34 cellular contexts compared by ENCODE assay signal in genomic region chr5:135094339-135095051, GRCh38.
DNase-seq lines count a peak whose midpoint lies in the region; ATAC-seq, FAIRE-seq and TF ChIP-seq lines count a peak whose summit lies in the region.
"Had no signal": no experiment of that assay in that cellular context is flagged by ENCODE, and none has a peak within 500 bp of the region (broad histone marks: within the 10 kb centered on the region; RNA-seq: fewer than 3 reads in every experiment).

No MANE protein-coding gene starts in this region.

- no peaks in the 10 kb centered on the region for H3K36me3 ChIP-seq in spleen
- H3K36me3 ChIP-seq: ascending aorta, left lung, neural progenitor cell, tibial artery had no signal

- no peak for TF ChIP-seq CTCF in spleen (IDR thresholded peaks at IDR 0.05 in 8 of 11, conservative IDR thresholded peaks at IDR 0.05 in 3 of 11)
- TF ChIP-seq CTCF in D721Med (IDR thresholded peaks at IDR 0.05; ENCODE audit: insufficient read depth, missing control alignments): no peak

- intact Hi-C loops in spleen (cut with DNase I; ENCODE audit: low total_unique reads): no loop called here

- FAIRE-seq in D721Med (lab: Jason Lieb, UNC): no peak
- FAIRE-seq: islet of Langerhans had no signal

- peak; percentile 8 for DNase-seq in ELR (ENCODE audit: low read depth)
- DNase-seq in spleen: peak; percentile 47
- DNase-seq in mucosa of gallbladder (ENCODE audit: low spot score): no peak
- no peak for DNase-seq in D721Med (ENCODE audit: insufficient read length, low spot score)
- DNase-seq: activated CD4-positive, alpha-beta T cell treated with anti-CD3 and anti-CD28 coated beads, Interleukin-2, amount 10 ng/mL, durations not matched to agents 24 days and 14 days; activated CD8-positive, alpha-beta memory T cell treated with anti-CD3 and anti-CD28 coated beads for 24 hours; activated effector memory CD4-positive, alpha-beta T cell treated with Interleukin-2 at 50 U/mL for 16 hours; activated naive CD8-positive, alpha-beta T cell treated with anti-CD3 and anti-CD28 coated beads, Interleukin-2, amount 10 ng/mL, durations not matched to agents 7 days and 5 days; activated T-cell treated with anti-CD3 and anti-CD28 coated beads, Interleukin-2, amount 50 U/mL, for 1 hour; caudate nucleus; DMS79; effector CD8-positive, alpha-beta T cell; left lung; mesenchymal stem cell; NCI-H1105; NCI-H2081 treated with DMSO at 0.1 percent for 48 hours; NCI-H345; NCI-H774; right cardiac atrium; SIG-M5; stimulated activated CD4-positive, alpha-beta T cell treated with anti-CD3 and anti-CD28 coated beads, Interleukin-4, amount 100 ng/mL, for 24 hours had no signal

- TF ChIP-seq POLR2A in spleen (IDR thresholded peaks at IDR 0.05): no peak

- peaks cover 0 to 18% (median 0%) of the 10 kb centered on the region in 7 donors for H3K27me3 ChIP-seq in spleen (replicated peaks in 1 of 7)
- H3K27me3 ChIP-seq: ascending aorta, tibial artery had no signal

- TF ChIP-seq EP300 in Ishikawa (IDR thresholded peaks at IDR 0.05; ENCODE audit: borderline replicate concordance): no peak

- no peaks in the 10 kb centered on the region for H3K9me3 ChIP-seq in spleen
- H3K9me3 ChIP-seq: ascending aorta, left lung, tibial artery had no signal

- H3K4me3 ChIP-seq in spleen: no peak overlapping the region
- H3K4me3 ChIP-seq: ascending aorta, coronary artery, left lung, neural progenitor cell, tibial artery had no signal

- H3K4me1 ChIP-seq in spleen: no peaks in the 10 kb centered on the region
- H3K4me1 ChIP-seq: ascending aorta, left lung, parathyroid adenoma, tibial artery had no signal

- TF ChIP-seq RAD21 in Ishikawa (IDR thresholded peaks at IDR 0.05; ENCODE audit: low read depth): no peak

- no peak overlapping the region for H3K27ac ChIP-seq in spleen
- H3K27ac ChIP-seq: ascending aorta, C4-2B, coronary artery, epithelial cell of prostate, left lung, neural progenitor cell, parathyroid adenoma, tibial artery, VCaP had no signal

- WGBS in spleen, 5 donors: 81 to 84% (median 83%) methylated on average over 5 to 6 of the region's 6 CpGs

- peak; percentile 69 for ATAC-seq in esophagus mucosa
- ATAC-seq in GM18519 (IDR thresholded peaks at IDR 0.05; ENCODE audit: low FRiP score, unreplicated experiment): no peak
- ATAC-seq: left lung, Panc1, right cardiac atrium had no signal

TF ChIP-seq in Ishikawa, 13 proteins besides CTCF, POLR2A, EP300 and RAD21:
- TF ChIP-seq, protein P1, sequence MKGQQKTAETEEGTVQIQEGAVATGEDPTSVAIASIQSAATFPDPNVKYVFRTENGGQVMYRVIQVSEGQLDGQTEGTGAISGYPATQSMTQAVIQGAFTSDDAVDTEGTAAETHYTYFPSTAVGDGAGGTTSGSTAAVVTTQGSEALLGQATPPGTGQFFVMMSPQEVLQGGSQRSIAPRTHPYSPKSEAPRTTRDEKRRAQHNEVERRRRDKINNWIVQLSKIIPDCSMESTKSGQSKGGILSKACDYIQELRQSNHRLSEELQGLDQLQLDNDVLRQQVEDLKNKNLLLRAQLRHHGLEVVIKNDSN (IDR thresholded peaks at IDR 0.05): peak; percentile 70
- no peak for TF ChIP-seq FOXM1 (IDR thresholded peaks at IDR 0.05; ENCODE audit: borderline replicate concordance, low read depth)

Comparison
In these comparisons a context has a peak if more than half of its experiments do, and no peak if none do; other contexts are left out.
1. DNase-seq: peak in ELR (single experiment) and spleen (single experiment); none in mucosa of gallbladder (single experiment) and D721Med (single experiment).